19 cellular contexts compared by ENCODE assay signal in the genomic region with DNA sequence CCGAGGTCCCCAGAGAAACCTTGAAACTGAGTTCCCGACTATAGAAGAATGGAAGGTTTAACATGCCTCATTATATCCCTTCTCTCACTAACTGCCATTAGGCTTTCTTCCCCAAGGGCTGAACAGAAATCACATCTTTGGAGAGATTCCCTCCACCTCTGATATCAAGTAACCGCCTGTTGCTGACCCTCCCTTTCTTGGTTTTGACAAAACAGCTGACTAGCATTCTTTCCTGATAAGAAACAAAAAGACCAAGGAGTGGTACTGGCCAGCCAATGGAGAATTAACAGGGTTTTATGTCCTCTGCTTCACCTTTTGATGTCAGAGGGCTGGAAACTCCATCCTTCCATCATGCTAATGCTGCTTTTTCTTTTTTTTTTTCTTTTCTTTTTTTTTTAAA.
"Had no signal": no experiment of that assay in that cellular context is flagged by ENCODE, and none has a peak within 500 bp of the region (broad histone marks: within the 10 kb centered on the region; RNA-seq: fewer than 3 reads in every experiment).

No MANE protein-coding gene starts in this region.

- H3K4me1 ChIP-seq: esophagus muscularis mucosa, gastrocnemius medialis, heart right ventricle, left lung, lower lobe of right lung had no signal

- H3K27me3 ChIP-seq: dorsolateral prefrontal cortex, esophagus muscularis mucosa, gastrocnemius medialis, heart right ventricle, left lung had no signal

- H3K9me3 ChIP-seq: gastrocnemius medialis, lower lobe of right lung had no signal

- ATAC-seq: gastrocnemius medialis, heart right ventricle, left cardiac atrium, left lung, left ventricle myocardium superior, lower lobe of right lung, mucosa of descending colon had no signal

- DNase-seq: dermis blood vessel endothelial cell; dorsolateral prefrontal cortex; effector CD4-positive, alpha-beta T cell; effector memory CD4-positive, alpha-beta T cell; foreskin melanocyte; gastrocnemius medialis; glutamatergic neuron; head of caudate nucleus; heart right ventricle; hippocampal formation; left cardiac atrium; left lung; left ventricle myocardium superior; lower lobe of right lung; mesenchymal stem cell; mucosa of descending colon; naive B cell had no signal

- H3K27ac ChIP-seq: coronary artery, dorsolateral prefrontal cortex, esophagus muscularis mucosa, gastrocnemius medialis, heart right ventricle, left lung, lower lobe of right lung had no signal

- H3K36me3 ChIP-seq: esophagus muscularis mucosa, gastrocnemius medialis, heart right ventricle, left lung, lower lobe of right lung had no signal

- H3K4me3 ChIP-seq: coronary artery, dorsolateral prefrontal cortex, esophagus muscularis mucosa, gastrocnemius medialis, heart right ventricle, left lung, lower lobe of right lung, mucosa of descending colon had no signal
